ENCODE assay signal across 26 cellular contexts in genomic region chr15:45224596-45225217, GRCh38. TPM values are rescaled to one million over a fixed set of nuclear protein-coding genes. Genes with fewer than 3 reads are reported as not detected.
"Had no signal": no experiment of that assay in that cellular context is flagged by ENCODE, and none has a peak within 500 bp of the region (broad histone marks: within the 10 kb centered on the region; RNA-seq: fewer than 3 reads in every experiment).

No MANE protein-coding gene starts in this region.

- H3K4me1 ChIP-seq: colonic mucosa, esophagus muscularis mucosa, gastrocnemius medialis, heart right ventricle, suprapubic skin, upper lobe of left lung, uterus had no signal

- DNase-seq: colonic mucosa; dermis blood vessel endothelial cell; gastrocnemius medialis; heart right ventricle; left colon; naive thymus-derived CD8-positive, alpha-beta T cell; ovary; right cardiac atrium; stimulated activated CD4-positive, alpha-beta T cell treated with anti-CD3 and anti-CD28 coated beads, Interleukin-4, amount 100 ng/mL, for 1 hour; stimulated activated CD8-positive, alpha-beta memory T cell treated with anti-CD3 and anti-CD28 coated beads, Interleukin-4, amount 100 ng/mL, for 48 hours; stimulated activated naive CD8-positive, alpha-beta T cell treated with anti-CD3 and anti-CD28 coated beads, Interleukin-15, Interleukin-2, amounts not matched to agents 100 U/mL and 50 U/mL, for 24 hours; thyroid gland; upper lobe of left lung; uterus had no signal

- H3K4me2 ChIP-seq: smooth muscle cell had no signal

- H3K36me3 ChIP-seq: colonic mucosa, esophagus muscularis mucosa, gastrocnemius medialis, heart right ventricle, ovary, suprapubic skin, thyroid gland, upper lobe of left lung, uterus had no signal

- H3K4me3 ChIP-seq: colonic mucosa, esophagus muscularis mucosa, gastrocnemius medialis, heart right ventricle, ovary, smooth muscle cell, suprapubic skin, thyroid gland, upper lobe of left lung, uterus had no signal

- H3K9me3 ChIP-seq: colonic mucosa, esophagus muscularis mucosa, gastrocnemius medialis, heart right ventricle, ovary, suprapubic skin, thyroid gland, upper lobe of left lung, uterus had no signal

- H3K27ac ChIP-seq: colonic mucosa, esophagus muscularis mucosa, gastrocnemius medialis, heart right ventricle, ovary, suprapubic skin, thyroid gland, upper lobe of left lung, uterus had no signal

- ATAC-seq: gastrocnemius medialis; heart right ventricle; left colon; naive thymus-derived CD8-positive, alpha-beta T cell; right cardiac atrium; stimulated activated effector memory CD8-positive, alpha-beta T cell treated with anti-CD3 and anti-CD28 coated beads, Interleukin-12 subunit alpha, Interleukin-12 subunit beta, amount 100 ng/mL, for 72 hours; stimulated activated naive CD8-positive, alpha-beta T cell treated with anti-CD3 and anti-CD28 coated beads, Interleukin-15, Interleukin-2, amounts not matched to agents 100 U/mL and 50 U/mL, for 24 hours had no signal

- H3K27me3 ChIP-seq: colonic mucosa, gastrocnemius medialis, ovary, thyroid gland, upper lobe of left lung, uterus had no signal

RNA-seq across cellular contexts. Expression of gene SLC28A2, which starts 27.3 kb away (rescaled TPM):
- total RNA-seq: cerebellum; dermis blood vessel endothelial cell; esophagus muscularis mucosa; fibroblast of villous mesenchyme; gastrocnemius medialis; heart right ventricle; kidney epithelial cell; lung microvascular endothelial cell; mesenteric fat pad; mononuclear cell; naive thymus-derived CD8-positive, alpha-beta T cell; posterior vena cava; right cardiac atrium; smooth muscle cell; suprapubic skin; thyroid gland; uterus had no signal
- polyA plus RNA-seq: heart right ventricle; naive thymus-derived CD8-positive, alpha-beta T cell; neural cell; right cardiac atrium; smooth muscle cell had no signal
